Comparison of ENCODE assay signal across 8 cellular contexts in genomic region chr4:40283968-40284367, GRCh38. TPM values are rescaled to one million over a fixed set of nuclear protein-coding genes. Genes with fewer than 3 reads are reported as not detected.
DNase-seq lines count a peak whose midpoint lies in the region; ATAC-seq and TF ChIP-seq lines count a peak whose summit lies in the region.

No MANE protein-coding gene starts in this region.

- no peak for TF ChIP-seq EP300 in gastroesophageal sphincter (IDR thresholded peaks at IDR 0.05)

- peaks cover 55% of the 10 kb centered on the region for H3K4me1 ChIP-seq in CD8-positive, alpha-beta memory T cell (ENCODE audit: insufficient read depth, low read length)
- no peaks in the 10 kb centered on the region for H3K4me1 ChIP-seq in gastroesophageal sphincter

- no peaks in the 10 kb centered on the region for H3K27me3 ChIP-seq in CD8-positive, alpha-beta memory T cell (ENCODE audit: insufficient read depth, low read length, poor library complexity, severe bottlenecking)
- H3K27me3 ChIP-seq in gastroesophageal sphincter: no peaks in the 10 kb centered on the region

- H3K27ac Mint-ChIP-seq in CD8-positive, alpha-beta memory T cell: peak overlapping the region; percentile 88 to 98 (median 94)

- no peak for TF ChIP-seq POLR2A in gastroesophageal sphincter (IDR thresholded peaks at IDR 0.05)

- ATAC-seq in gastroesophageal sphincter: no peak

- H3K4me3 Mint-ChIP-seq in CD8-positive, alpha-beta memory T cell: peak overlapping the region in 6 of 7 donors; percentile 64 to 89 (median 72)

- H3K9me3 ChIP-seq in CD8-positive, alpha-beta memory T cell (ENCODE audit: low read length): no peaks in the 10 kb centered on the region
- no peaks in the 10 kb centered on the region for H3K9me3 ChIP-seq in gastroesophageal sphincter

- H3K36me3 Mint-ChIP-seq in CD8-positive, alpha-beta memory T cell: peaks cover 0 to 3% (median 3%) of the 10 kb centered on the region in 3 donors

- CTCF ChIA-PET in CD8-positive, alpha-beta memory T cell (lab: Charles Lee): interaction anchor here (0.6 to 8.5 kb wide), 26 partner anchors 9 to 228 kb away, joined by 3 to 111 read pairs (median 5); partner anchors contain the start of gene N4BP2
- CTCF ChIA-PET in RWPE1 (lab: Yijun Ruan, JAX): interaction anchor here (0.9 kb wide), 2 partner anchors 13 to 41 kb away, joined by 3 to 4 read pairs; no protein-coding TSS in a partner anchor

- WGBS in gastroesophageal sphincter (ENCODE audit: low coverage in 1 of 2), 2 donors: 65% methylated on average over 4 of the region's 10 CpGs; no CpG with 5 or more reads in 1 of the 2 donors

- no peak overlapping the region for H3K27ac ChIP-seq in CD8-positive, alpha-beta memory T cell (ENCODE audit: low read depth, low read length)
- H3K27ac ChIP-seq in RWPE1 (peak overlapping the region; percentile 43), gastroesophageal sphincter (no peak overlapping the region), substantia nigra (ENCODE audit: low read depth, low read length, poor library complexity, severe bottlenecking) (no peak overlapping the region)

- peaks cover 48 to 77% (median 58%) of the 10 kb centered on the region in 3 donors for H3K4me1 Mint-ChIP-seq in CD8-positive, alpha-beta memory T cell

- TF ChIP-seq CTCF in RWPE1 (conservative IDR thresholded peaks at IDR 0.05; ENCODE audit: low read depth) (no peak), gastroesophageal sphincter (IDR thresholded peaks at IDR 0.05) (no peak)

- DNase-seq in CD8-positive, alpha-beta memory T cell: peak; percentile 58 to 93 (median 78)
- DNase-seq in RWPE1 (ENCODE audit: low spot score) (peak; percentile 45), NCI-H526 (lab: John Stamatoyannopoulos, UW) (no peak), substantia nigra (lab: John Stamatoyannopoulos, UW) (no peak), NCI-H1417 treated with DMSO at 0.1 percent for 48 hours (lab: John Stamatoyannopoulos, UW) (no peak)
- peak; percentile 5 to 59 (median 24) for DNase-seq in activated naive CD4-positive, alpha-beta T cell (lab: John Stamatoyannopoulos, UW)
- peak; percentile 67 for DNase-seq in stimulated activated CD4-positive, alpha-beta T cell treated with anti-CD3 and anti-CD28 coated beads, Interleukin-12 subunit alpha, Interleukin-12 subunit beta, amount 100 ng/mL, for 4 hours

- H3K4me3 ChIP-seq in CD8-positive, alpha-beta memory T cell (ENCODE audit: low read length): no peak overlapping the region
- H3K4me3 ChIP-seq in gastroesophageal sphincter: no peak overlapping the region

- H3K27me3 Mint-ChIP-seq in CD8-positive, alpha-beta memory T cell: no peaks in the 10 kb centered on the region

- POLR2A ChIA-PET in CD8-positive, alpha-beta memory T cell (lab: Charles Lee): interaction anchor here (0.6 to 2.1 kb wide), 12 partner anchors 10 to 100 kb away, joined by 3 to 15 read pairs (median 4); no protein-coding TSS in a partner anchor
- POLR2A ChIA-PET in RWPE1 (lab: Yijun Ruan, JAX; ENCODE audit: low non-redundant PET): no interaction called here

- H3K36me3 ChIP-seq in CD8-positive, alpha-beta memory T cell (ENCODE audit: insufficient read depth, low read length): no peaks in the 10 kb centered on the region
- no peaks in the 10 kb centered on the region for H3K36me3 ChIP-seq in gastroesophageal sphincter

- peaks cover 0 to 6% (median 0%) of the 10 kb centered on the region in 5 donors for H3K9me3 Mint-ChIP-seq in CD8-positive, alpha-beta memory T cell

RNA-seq across cellular contexts. Expression of gene CHRNA9, which starts 51.2 kb away (rescaled TPM):
- under 1 TPM in 1 of 2 experiments, not detected in 1; 0.11 TPM for total RNA-seq in CD8-positive, alpha-beta memory T cell
- 0.14 TPM for polyA plus RNA-seq in CD8-positive, alpha-beta memory T cell
- total RNA-seq in gastroesophageal sphincter: not detected

Comparison
In these comparisons a context has a peak if more than half of its experiments do, and no peak if none do; other contexts are left out.
1. DNase-seq: peak in CD8-positive, alpha-beta memory T cell (5 of 5), RWPE1 (single experiment), activated naive CD4-positive, alpha-beta T cell (4 of 4) and stimulated activated CD4-positive, alpha-beta T cell treated with anti-CD3 and anti-CD28 coated beads, Interleukin-12 subunit alpha, Interleukin-12 subunit beta, amount 100 ng/mL, for 4 hours (single experiment); none in NCI-H526 (0 of 2), substantia nigra (0 of 49) and NCI-H1417 treated with DMSO at 0.1 percent for 48 hours (single experiment).